In the genomic region with DNA sequence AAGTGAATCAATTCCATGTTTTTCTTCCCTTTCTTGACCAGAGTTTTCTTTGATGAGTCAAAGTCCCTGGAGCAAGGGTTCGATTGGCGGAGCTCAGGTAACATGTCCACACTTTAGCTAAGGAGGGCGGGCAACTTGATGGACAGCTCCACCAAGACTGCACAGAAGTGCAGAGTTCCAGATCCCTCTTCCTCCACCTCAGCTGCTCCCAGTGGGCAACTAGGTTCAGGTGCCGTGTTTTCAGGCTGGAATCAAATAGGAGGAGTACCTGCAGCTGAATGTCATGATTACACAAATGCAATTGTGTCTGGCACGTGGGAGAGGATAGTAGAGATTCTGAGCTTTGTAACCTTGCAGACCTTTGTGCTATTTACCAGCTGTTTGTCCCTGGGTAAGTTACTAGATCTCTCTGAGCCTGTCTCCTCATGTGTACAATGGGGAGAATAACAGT, we compare ENCODE assay signal across 24 cellular contexts. TPM values are rescaled to one million over a fixed set of nuclear protein-coding genes. Genes with fewer than 3 reads are reported as not detected.
DNase-seq lines count a peak whose midpoint lies in the region; ATAC-seq, FAIRE-seq and TF ChIP-seq lines count a peak whose summit lies in the region.
"Had no signal": no experiment of that assay in that cellular context is flagged by ENCODE, and none has a peak within 500 bp of the region (broad histone marks: within the 10 kb centered on the region; RNA-seq: fewer than 3 reads in every experiment).

No MANE protein-coding gene starts in this region.

- peak overlapping the region; percentile 61; the same call in 1 of the 2 replicates for H3K27ac ChIP-seq in KMS-11
- H3K27ac ChIP-seq in body of pancreas = peak overlapping the region; percentile 88 to 95 (median 91)
- H3K27ac ChIP-seq in pancreas = peak overlapping the region in 3 of 4 donors; percentile 3 to 92 (median 91)
- H3K27ac ChIP-seq: SK-N-MC had no signal

- no peaks in the 10 kb centered on the region for H3K36me3 ChIP-seq in KMS-11 (ENCODE audit: insufficient read depth)
- no peaks in the 10 kb centered on the region for H3K36me3 ChIP-seq in body of pancreas (replicated peaks in 1 of 2; ENCODE audit: insufficient read depth in 1 of 2, low read depth in 2 of 2)
- no peaks in the 10 kb centered on the region for H3K36me3 ChIP-seq in pancreas
- H3K36me3 ChIP-seq: prostate gland, tibial artery had no signal

- ATAC-seq in body of pancreas (no peak), pancreas (no peak), HG03432 (IDR thresholded peaks at IDR 0.05; ENCODE audit: unreplicated experiment) (no peak)
- ATAC-seq: left colon, Panc1 had no signal

- H3K79me2 ChIP-seq in KMS-11 (ENCODE audit: insufficient read depth, low read depth) = peaks cover 26% of the 10 kb centered on the region

- in situ Hi-C loops in Caki2 (cut with HindIII; ENCODE audit: low pct_unique_long_range_greater_than_20kb, low sequenced_read_pairs) = no loop called here

- TF ChIP-seq CTCF in KMS-11 (conservative IDR thresholded peaks at IDR 0.05; ENCODE audit: low read depth, low read length) (no peak), body of pancreas (IDR thresholded peaks at IDR 0.05) (no peak), pancreas (IDR thresholded peaks at IDR 0.05) (no peak), GM10266 (IDR thresholded peaks at IDR 0.05; ENCODE audit: control insufficient read depth, insufficient read depth, low read depth, missing control alignments) (no peak)

- H3K4me1 ChIP-seq in KMS-11 (ENCODE audit: low read depth, poor library complexity, severe bottlenecking) (peaks cover 46% of the 10 kb centered on the region), body of pancreas (peaks cover 43% of the 10 kb centered on the region), pancreas (peaks cover 14 to 34% (median 24%) of the 10 kb centered on the region in 3 donors)

- peak overlapping the region; percentile 91 for H3K4me2 ChIP-seq in KMS-11

- TF ChIP-seq POLR2A in body of pancreas (IDR thresholded peaks at IDR 0.05) = no peak

- intact Hi-C loops in body of pancreas (cut with DNase I) (no loop called here), pancreas (cut with DNase I) (no loop called here)

- no peaks in the 10 kb centered on the region for H4K20me1 ChIP-seq in KMS-11 (ENCODE audit: insufficient read depth)

- H3K4me3 ChIP-seq in KMS-11 (IDR thresholded peaks at IDR 0.05; ENCODE audit: insufficient read depth, low read depth, low read length) (no peak overlapping the region), body of pancreas (no peak overlapping the region), pancreas (no peak overlapping the region)
- H3K4me3 ChIP-seq: prostate gland, SK-N-MC had no signal

- no peak for FAIRE-seq in pancreas (lab: Jason Lieb, UNC)
- FAIRE-seq: small intestine had no signal

- H3K9ac ChIP-seq in KMS-11 = no peak overlapping the region; the same call in 1 of the 2 replicates

- no peaks in the 10 kb centered on the region for H3K27me3 ChIP-seq in KMS-11 (ENCODE audit: insufficient read depth, low read depth)
- no peaks in the 10 kb centered on the region for H3K27me3 ChIP-seq in body of pancreas
- H3K27me3 ChIP-seq in pancreas = no peaks in the 10 kb centered on the region
- H3K27me3 ChIP-seq: tibial artery had no signal

- 64 to 69% methylated on average over 5 of the region's 5 CpGs for WGBS in body of pancreas, 2 donors
- 48 to 54% methylated on average over 5 of the region's 5 CpGs for WGBS in pancreas, 2 donors

- H3K9me3 ChIP-seq in body of pancreas (no peaks in the 10 kb centered on the region), pancreas (no peaks in the 10 kb centered on the region)
- H3K9me3 ChIP-seq: prostate gland, tibial artery had no signal

- 0 out of 2 replicates have a peak overlapping the region, but pooled peaks have one; percentile 67 for H2AFZ ChIP-seq in KMS-11 (ENCODE audit: low read depth)

- DNase-seq in Caki2 (ENCODE audit: low read depth) = peak; percentile 40
- no peak for DNase-seq in body of pancreas
- no peak for DNase-seq in pancreas
- no peak for DNase-seq in GM10266 (ENCODE audit: extremely low spot score)
- DNase-seq in MV-4-11 (lab: John Stamatoyannopoulos, UW) = no peak
- DNase-seq: activated CD4-positive, alpha-beta memory T cell treated with anti-CD3 and anti-CD28 coated beads, Interleukin-2, amount 10 ng/mL, durations not matched to agents 7 days and 5 days; activated CD4-positive, CD25-positive, alpha-beta regulatory T cell; activated naive CD4-positive, alpha-beta T cell treated with anti-CD3 and anti-CD28 coated beads, Interleukin-2, amount 50 U/mL, for 16 hours; activated T-cell treated with anti-CD3 and anti-CD28 coated beads, Interleukin-2, amount 50 U/mL, for 24 hours; aorta; effector CD8-positive, alpha-beta T cell; glutamatergic neuron; left colon; NCI-H1092; NCI-H2029 treated with DMSO at 0.1 percent for 48 hours; small intestine; stimulated activated CD4-positive, alpha-beta T cell treated with anti-CD3 and anti-CD28 coated beads, Interleukin-2, amount 100 ng/mL, for 48 hours; T-helper 9 cell; tibial artery had no signal

RNA-seq across cellular contexts. Expression of gene ELMO2, which starts 1.9 kb away (rescaled TPM):
- 49.4 and 55.1 TPM in 2 replicates for total RNA-seq in Caki2 (2014; rRNA removed; shearing (Covaris generic); ENCODE audit: low replicate concordance)
- total RNA-seq in body of pancreas (10 to 100 TPM; 35.0 to 37.6 TPM), pancreas (10 to 100 TPM; 16.7 to 32.6 (median 27.7) TPM)
- polyA plus RNA-seq in pancreas = 10 to 100 TPM; 18.1 to 31.0 TPM
